In genomic region chr7:22647451-22648257, GRCh38 we compare ENCODE assay signal across 16 cellular contexts.
DNase-seq lines count a peak whose midpoint lies in the region; ATAC-seq, FAIRE-seq and TF ChIP-seq lines count a peak whose summit lies in the region.
"Had no signal": no experiment of that assay in that cellular context is flagged by ENCODE, and none has a peak within 500 bp of the region (broad histone marks: within the 10 kb centered on the region; RNA-seq: fewer than 3 reads in every experiment).

No MANE protein-coding gene starts in this region.

- H3K4ac ChIP-seq in IMR-90 (ENCODE audit: low read depth, low read length), result peak overlapping the region; percentile 85; the same call in 1 of the 2 replicates

- peaks cover 17% of the 10 kb centered on the region for H3K9me2 ChIP-seq in GM23338 (ENCODE audit: insufficient read depth)

- no peak overlapping the region for H3K9ac ChIP-seq in IMR-90 (ENCODE audit: low read depth, low read length)
- H3K9ac ChIP-seq in K562 (ENCODE audit: insufficient read depth in 1 of 2, low read depth in 2 of 2, low read length in 2 of 2), result no peak overlapping the region

- dilution Hi-C loops in IMR-90 (cut with HindIII; ENCODE audit: low sequenced_read_pairs, unreplicated experiment), result no loop called here

- H2AK9ac ChIP-seq in IMR-90 (replicated peaks; ENCODE audit: low read depth, low read length, poor library complexity), result no peak overlapping the region

- no peak overlapping the region for H3K4me3 ChIP-seq in IMR-90 (ENCODE audit: insufficient read depth, low read depth, low read length)
- H3K4me3 ChIP-seq in K562, result no peak overlapping the region
- H3K4me3 ChIP-seq in left ventricle myocardium inferior, result no peak overlapping the region
- no peak overlapping the region for H3K4me3 ChIP-seq in GM23338
- H3K4me3 ChIP-seq: colonic mucosa, heart right ventricle, thyroid gland had no signal

- TF ChIP-seq EP300 in K562 (IDR thresholded peaks at IDR 0.05; ENCODE audit: low read length), result peak; percentile 93

- peak overlapping the region; percentile 10; the same call in 1 of the 2 replicates for H3K4me2 ChIP-seq in IMR-90 (ENCODE audit: low read depth, low read length)
- H3K4me2 ChIP-seq in K562 (ENCODE audit: insufficient read depth, low read length), result no peak overlapping the region
- no peak overlapping the region for H3K4me2 ChIP-seq in GM23338

- no peak overlapping the region for H2AFZ ChIP-seq in IMR-90 (replicated peaks; ENCODE audit: low read length, poor library complexity)
- no peak overlapping the region for H2AFZ ChIP-seq in K562 (ENCODE audit: low read depth, low read length)
- H2AFZ ChIP-seq in GM23338, result no peak overlapping the region

- H3K36me3 ChIP-seq in IMR-90 (ENCODE audit: control insufficient read depth, insufficient read depth, low read length), result no peaks in the 10 kb centered on the region
- H3K36me3 ChIP-seq in K562 (ENCODE audit: control insufficient read depth, insufficient read depth, low read length), result peaks cover 45% of the 10 kb centered on the region
- H3K36me3 ChIP-seq in left ventricle myocardium inferior, result no peaks in the 10 kb centered on the region
- H3K36me3 ChIP-seq in GM23338 (ENCODE audit: insufficient read depth), result peaks cover 18% of the 10 kb centered on the region
- H3K36me3 ChIP-seq: colonic mucosa, heart right ventricle, thyroid gland had no signal

- H3K14ac ChIP-seq in IMR-90 (replicated peaks; ENCODE audit: low read depth, low read length), result peak overlapping the region; percentile 58; the same call in 1 of the 2 replicates

- H3K9me1 ChIP-seq in IMR-90 (ENCODE audit: insufficient read depth, low read length) (peaks cover 3% of the 10 kb centered on the region; the same call in 1 of the 2 replicates), K562 (ENCODE audit: control insufficient read depth, insufficient read depth, low read length) (no peaks in the 10 kb centered on the region)

- H2BK5ac ChIP-seq in IMR-90 (ENCODE audit: low read depth, low read length, poor library complexity, severe bottlenecking), result peak overlapping the region; percentile 92

- 0 out of 2 replicates have a peak overlapping the region, but pooled peaks have one; percentile 3 for H2AK5ac ChIP-seq in IMR-90 (ENCODE audit: low read depth, low read length)

- peak overlapping the region; percentile 75; the same call in 1 of the 3 replicates for H2BK15ac ChIP-seq in IMR-90 (ENCODE audit: low read depth, low read length)

- peaks cover 3% of the 10 kb centered on the region; the same call in 2 of the 3 replicates for H3K4me1 Mint-ChIP-seq in GM23338
- H3K4me1 Mint-ChIP-seq: CD4-positive, CD25-positive, alpha-beta regulatory T cell had no signal

- peaks cover 58% of the 10 kb centered on the region for H3K9me3 Mint-ChIP-seq in GM23338

- peak overlapping the region; percentile 43 to 80; a peak in 2 of 4 replicates for H4K8ac ChIP-seq in IMR-90 (ENCODE audit: low read depth in 2 of 2, low read length in 2 of 2)

- H3K18ac ChIP-seq in IMR-90 (ENCODE audit: low read depth, low read length), result peak overlapping the region; percentile 84; the same call in 1 of the 2 replicates

- H2BK120ac ChIP-seq in IMR-90 (ENCODE audit: low read depth, low read length), result peak overlapping the region; percentile 91

- WGBS in IMR-90 (ENCODE audit: extremely low coverage in 2 of 2, insufficient read length in 1 of 2), 2 experiments, result 17% methylated on average over 1 of the region's 3 CpGs; no CpG with 5 or more reads in 1 of the 2 experiments
- 23% methylated on average over 3 of the region's 3 CpGs for WGBS in K562 (ENCODE audit: insufficient coverage, low coverage, missing lambda C conversion rate)

- no peaks in the 10 kb centered on the region for H4K20me1 ChIP-seq in IMR-90 (ENCODE audit: insufficient read depth, low read length)
- no peaks in the 10 kb centered on the region for H4K20me1 ChIP-seq in K562 (replicated peaks; ENCODE audit: control insufficient read depth, insufficient read depth, low read length)
- H4K20me1 ChIP-seq in GM23338 (replicated peaks; ENCODE audit: insufficient read depth), result no peaks in the 10 kb centered on the region

- in situ Hi-C loops in IMR-90 (cut with MboI; ENCODE audit: low sequenced_read_pairs), result no loop called here
- in situ Hi-C loops in K562 (cut with MboI), result no loop called here
- in situ Hi-C loops in KBM-7 (cut with MboI; ENCODE audit: low pct_unique_long_range_greater_than_20kb, low sequenced_read_pairs), result no loop called here

- H3K4me1 ChIP-seq in IMR-90 (ENCODE audit: control insufficient read depth, insufficient read depth, low read length) (peaks cover 5% of the 10 kb centered on the region; the same call in 1 of the 2 replicates), K562 (replicated peaks in 1 of 2; ENCODE audit: control insufficient read depth in 2 of 2, insufficient read depth in 2 of 2, low read length in 2 of 2) (peaks cover 0 to 14% of the 10 kb centered on the region in 2 experiments; a peak in 2 of 5 replicates), left ventricle myocardium inferior (peaks cover 7% of the 10 kb centered on the region), GM23338 (ENCODE audit: insufficient read depth) (no peaks in the 10 kb centered on the region)
- H3K4me1 ChIP-seq: colonic mucosa had no signal

- peak overlapping the region; percentile 14 for H3K56ac ChIP-seq in IMR-90 (ENCODE audit: extremely low read depth, insufficient read depth, low read length)

- peaks cover 2% of the 10 kb centered on the region for H3K27me3 Mint-ChIP-seq in GM23338 (ENCODE audit: insufficient read depth, low read depth, poor library complexity)

- peak; percentile 33; the same call in 1 of the 2 replicates for TF ChIP-seq POLR2A in IMR-90 (IDR thresholded peaks at IDR 0.05; ENCODE audit: low read depth, low read length)
- TF ChIP-seq POLR2A in K562 (conservative IDR thresholded peaks at IDR 0.05), result no peak

- TF ChIP-seq CTCF in IMR-90 (conservative IDR thresholded peaks at IDR 0.05; ENCODE audit: low read depth, low read length), result no peak
- no peak for TF ChIP-seq CTCF in K562 (IDR thresholded peaks at IDR 0.05 in 2 of 3, conservative IDR thresholded peaks at IDR 0.05 in 1 of 3; ENCODE audit: insufficient read depth in 2 of 3, low read depth in 1 of 3, low read length in 3 of 3)
- no peak for TF ChIP-seq CTCF in left ventricle myocardium inferior (IDR thresholded peaks at IDR 0.05; ENCODE audit: borderline replicate concordance)
- TF ChIP-seq CTCF in GM23338 (conservative IDR thresholded peaks at IDR 0.05; ENCODE audit: low read depth in 2 of 2), result no peak

- no peak overlapping the region for H3K27ac ChIP-seq in IMR-90 (ENCODE audit: insufficient read depth, low read length)
- peak overlapping the region; percentile 53 for H3K27ac ChIP-seq in K562 (ENCODE audit: extremely low read depth, low read depth, low read length)
- no peak overlapping the region for H3K27ac ChIP-seq in left ventricle myocardium inferior (replicated peaks)
- H3K27ac ChIP-seq in GM23338 (ENCODE audit: low read depth), result no peak overlapping the region
- H3K27ac ChIP-seq: colonic mucosa, thyroid gland had no signal

- POLR2A ChIA-PET in IMR-90 (lab: Charles Lee; ENCODE audit: unreplicated experiment), result no interaction called here
- POLR2A ChIA-PET in K562 (lab: Yijun Ruan, JAX), result interaction anchor here (0.6 to 1.1 kb wide), 2 partner anchors 13 kb away, joined by 3 to 4 read pairs; no protein-coding TSS in a partner anchor

- no TSS peak for BruUV-seq in IMR-90 (replicated peaks; lab: Mats Ljungman, UMichigan)
- BruUV-seq in K562 (replicated peaks; lab: Mats Ljungman, UMichigan), result no TSS peak

- ATAC-seq in IMR-90 (ENCODE audit: low read depth) (peak; percentile 67), K562 (peak; percentile 74), GM18861 (IDR thresholded peaks at IDR 0.05; ENCODE audit: unreplicated experiment) (no peak), GM23338 (no peak)
- ATAC-seq: heart right ventricle, Right ventricle myocardium inferior had no signal

- H3K36me3 Mint-ChIP-seq in GM23338 (ENCODE audit: low read depth), result peaks cover 36% of the 10 kb centered on the region; the same call in 2 of the 3 replicates
- H3K36me3 Mint-ChIP-seq: CD4-positive, CD25-positive, alpha-beta regulatory T cell had no signal

- DNase-seq in AG08395 (ENCODE audit: low spot score), result peak; percentile 54
- DNase-seq in IMR-90, result peak; percentile 98
- DNase-seq in K562 (ENCODE audit: extremely low read depth in 1 of 4, low spot score in 3 of 4), result peak in 3 of 4 experiments; percentile 22 to 70 (median 28)
- DNase-seq in kidney glomerular epithelial cell (lab: John Stamatoyannopoulos, UW), result peak; percentile 72
- no peak for DNase-seq in KBM-7
- DNase-seq in left ventricle myocardium inferior, result no peak
- no peak for DNase-seq in GM23338 (ENCODE audit: low spot score)
- DNase-seq: activated CD4-positive, alpha-beta T cell treated with anti-CD3 and anti-CD28 coated beads for 4 hours; CD4-positive, CD25-positive, alpha-beta regulatory T cell; colonic mucosa; heart right ventricle; midbrain; thyroid gland had no signal

- intact Hi-C loops in IMR-90 (cut with micrococcal nuclease) (loop anchor here (5.0 kb wide), 1 partner anchor 85 kb away; no protein-coding TSS in a partner anchor), K562 (cut with micrococcal nuclease) (no loop called here), left ventricle myocardium inferior (cut with micrococcal nuclease) (no loop called here)

- peak overlapping the region; percentile 96 for H2BK20ac ChIP-seq in IMR-90 (ENCODE audit: low read depth, low read length)

- no peak overlapping the region for H4K5ac ChIP-seq in IMR-90 (ENCODE audit: low read depth, low read length)

- FAIRE-seq in K562 (lab: Jason Lieb, UNC), result peak; percentile 78
- FAIRE-seq: GM19239 had no signal

- CTCF ChIA-PET in IMR-90 (lab: Yijun Ruan, JAX), result no interaction called here
- CTCF ChIA-PET in K562 (lab: Yijun Ruan, JAX; ENCODE audit: low intra/inter-chr PET ratio), result no interaction called here

- no peak overlapping the region for H3K4me3 Mint-ChIP-seq in GM23338
- H3K4me3 Mint-ChIP-seq: CD4-positive, CD25-positive, alpha-beta regulatory T cell had no signal

- no peaks in the 10 kb centered on the region for H3K27me3 ChIP-seq in IMR-90 (ENCODE audit: control insufficient read depth, insufficient read depth, low read length)
- no peaks in the 10 kb centered on the region for H3K27me3 ChIP-seq in K562 (ENCODE audit: control insufficient read depth in 2 of 2, insufficient read depth in 2 of 2, low read length in 2 of 2)
- no peaks in the 10 kb centered on the region for H3K27me3 ChIP-seq in left ventricle myocardium inferior (ENCODE audit: low read depth)
- no peaks in the 10 kb centered on the region for H3K27me3 ChIP-seq in GM23338 (ENCODE audit: insufficient read depth)
- H3K27me3 ChIP-seq: colonic mucosa, heart right ventricle, thyroid gland had no signal

- no peaks in the 10 kb centered on the region for H3F3A ChIP-seq in GM23338 (replicated peaks; ENCODE audit: low read depth)

- H3K27ac Mint-ChIP-seq in GM23338, result no peak overlapping the region
- H3K27ac Mint-ChIP-seq: CD4-positive, CD25-positive, alpha-beta regulatory T cell had no signal

- H3K9me3 ChIP-seq in IMR-90 (ENCODE audit: control insufficient read depth, insufficient read depth, low read length), result peaks cover 14% of the 10 kb centered on the region
- peaks cover 47% of the 10 kb centered on the region for H3K9me3 ChIP-seq in K562 (replicated peaks; ENCODE audit: control insufficient read depth, insufficient read depth, low read depth, low read length)
- H3K9me3 ChIP-seq in left ventricle myocardium inferior (replicated peaks), result peaks cover 53% of the 10 kb centered on the region
- H3K9me3 ChIP-seq: colonic mucosa, thyroid gland had no signal

- no peak overlapping the region; the same call in 1 of the 2 replicates for H3K23ac ChIP-seq in IMR-90 (ENCODE audit: low read depth, low read length)

- no peaks in the 10 kb centered on the region; a peak in 1 of 4 replicates for H3K79me1 ChIP-seq in IMR-90 (ENCODE audit: low read depth in 1 of 2, low read length in 2 of 2)

- H3K79me2 ChIP-seq in K562 (ENCODE audit: control insufficient read depth, insufficient read depth, low read length) (no peaks in the 10 kb centered on the region), GM23338 (replicated peaks; ENCODE audit: insufficient read depth) (no peaks in the 10 kb centered on the region)

- TF ChIP-seq RAD21 in IMR-90 (IDR thresholded peaks at IDR 0.05; ENCODE audit: low read length) (peak; percentile 32; the same call in 1 of the 2 replicates), K562 (CRISPR knock-in tag; conservative IDR thresholded peaks at IDR 0.05 in 1 of 2, IDR thresholded peaks at IDR 0.05 in 1 of 2) (no peak)

- H4K91ac ChIP-seq in IMR-90 (ENCODE audit: insufficient read depth, low read depth, low read length), result peak overlapping the region; percentile 32; the same call in 1 of the 2 replicates

Comparison
In these comparisons a context has a peak if more than half of its experiments do, and no peak if none do; other contexts are left out.
1. DNase-seq: peak in AG08395 (single experiment), IMR-90 (single experiment), K562 (3 of 4) and kidney glomerular epithelial cell (single experiment); none in KBM-7 (single experiment), left ventricle myocardium inferior (single experiment) and GM23338 (single experiment).
2. ATAC-seq: peak in IMR-90 (single experiment) and K562 (single experiment); none in GM18861 (single experiment) and GM23338 (single experiment).